21 cellular contexts compared by ENCODE assay signal in genomic region chr2:12202702-12203101, GRCh38.
DNase-seq lines count a peak whose midpoint lies in the region; ATAC-seq, FAIRE-seq and TF ChIP-seq lines count a peak whose summit lies in the region.
"Had no signal": no experiment of that assay in that cellular context is flagged by ENCODE, and none has a peak within 500 bp of the region (broad histone marks: within the 10 kb centered on the region; RNA-seq: fewer than 3 reads in every experiment).

No MANE protein-coding gene starts in this region.

- H2BK120ac ChIP-seq in mesendoderm (ENCODE audit: low read depth, low read length), result no peak overlapping the region

- no peaks in the 10 kb centered on the region for H3K9me3 Mint-ChIP-seq in HFFc6

- no CpG with 5 or more reads among the region's 5 CpGs for WGBS in mesendoderm (ENCODE audit: extremely low coverage, insufficient coverage, low lambda C conversion rate)
- 69 to 95% (median 82%) methylated on average over 5 of the region's 5 CpGs for WGBS in spleen, 5 donors

- H3K4me1 ChIP-seq in mesendoderm (ENCODE audit: control insufficient read depth, low read depth, low read length) (no peaks in the 10 kb centered on the region), spleen (peaks cover 0 to 31% (median 5%) of the 10 kb centered on the region in 6 donors), gastrocnemius medialis (no peaks in the 10 kb centered on the region)
- H3K4me1 ChIP-seq: right lobe of liver, suprapubic skin had no signal

- FAIRE-seq in urothelium cell line (lab: Jason Lieb, UNC), result no peak

- H2AK5ac ChIP-seq in mesendoderm (ENCODE audit: low read length), result no peak overlapping the region

- H2BK5ac ChIP-seq in mesendoderm (ENCODE audit: low read length), result no peak overlapping the region

- H3K9me3 ChIP-seq in spleen (peaks cover 0 to 22% (median 11%) of the 10 kb centered on the region in 8 donors), gastrocnemius medialis (no peaks in the 10 kb centered on the region)
- H3K9me3 ChIP-seq: right lobe of liver, suprapubic skin had no signal

- H3K27ac Mint-ChIP-seq in HFFc6, result peak overlapping the region; percentile 47; the same call in 1 of the 2 replicates

- DNase-seq in HFFc6 (peak; percentile 12), fibroblast of mammary gland (ENCODE audit: low read depth) (peak; percentile 58), mesendoderm (peak; percentile 17), urothelium cell line (ENCODE audit: low spot score) (peak; percentile 17), CD1c-positive myeloid dendritic cell (ENCODE audit: extremely low spot score) (no peak), spleen (no peak), gastrocnemius medialis (no peak)
- DNase-seq: activated CD4-positive, alpha-beta T cell treated with anti-CD3 and anti-CD28 coated beads for 4 hours; hippocampal formation; NCI-H1092 treated with DMSO at 0.1 percent for 48 hours; NCI-H2107; NCI-H526 treated with DMSO at 0.1 percent for 48 hours; OCI-M1; right lobe of liver; stimulated activated CD4-positive, alpha-beta T cell treated with anti-CD3 and anti-CD28 coated beads, Interleukin-4, amount 100 ng/mL, for 4 hours; stimulated activated CD8-positive, alpha-beta memory T cell treated with anti-CD3 and anti-CD28 coated beads, Interleukin-4, amount 100 ng/mL, for 48 hours had no signal

- in situ Hi-C loops in gastrocnemius medialis (cut with MboI; ENCODE audit: low sequenced_read_pairs in 4 of 4), result no loop called here

- no peak overlapping the region for H2BK15ac ChIP-seq in mesendoderm (replicated peaks; ENCODE audit: low read depth)

- peak overlapping the region; percentile 70; the same call in 1 of the 2 replicates for H3K4me3 Mint-ChIP-seq in HFFc6
- H3K4me3 Mint-ChIP-seq: dendritic cell treated with granulocyte-macrophage colony-stimulating factor and Interleukin-4, amounts not matched to agents 40 ng/mL and 50 ng/mL, for 4 days had no signal

- no peaks in the 10 kb centered on the region for H3K79me1 ChIP-seq in mesendoderm (ENCODE audit: low read length)

- intact Hi-C loops in spleen (cut with DNase I; ENCODE audit: low total_unique reads) (no loop called here), gastrocnemius medialis (cut with DNase I; ENCODE audit: low total_unique reads) (no loop called here)

- H3K4ac ChIP-seq in mesendoderm (ENCODE audit: low read depth, low read length), result no peak overlapping the region

- peaks cover 4% of the 10 kb centered on the region; the same call in 1 of the 2 replicates for H3K36me3 Mint-ChIP-seq in HFFc6 (ENCODE audit: low read depth)

- no peak overlapping the region for H3K23ac ChIP-seq in mesendoderm (ENCODE audit: low read length)

- peaks cover 2% of the 10 kb centered on the region; the same call in 1 of the 2 replicates for H3K27me3 Mint-ChIP-seq in HFFc6 (ENCODE audit: insufficient read depth)

- no peak for TF ChIP-seq POLR2A in spleen (IDR thresholded peaks at IDR 0.05)
- TF ChIP-seq POLR2A in gastrocnemius medialis (IDR thresholded peaks at IDR 0.05), result no peak

- peaks cover 24% of the 10 kb centered on the region for H3K4me1 Mint-ChIP-seq in HFFc6 (ENCODE audit: low read depth)

- no peak overlapping the region for H3K56ac ChIP-seq in mesendoderm (ENCODE audit: low read length)

- no peak overlapping the region for H4K8ac ChIP-seq in mesendoderm (ENCODE audit: low read depth, low read length)

- no peak for ATAC-seq in gastrocnemius medialis
- ATAC-seq: right lobe of liver had no signal

- TF ChIP-seq CTCF in HFFc6 (IDR thresholded peaks at IDR 0.05), result no peak; the same call in 1 of the 2 replicates
- peak; percentile 20 for TF ChIP-seq CTCF in fibroblast of mammary gland (conservative IDR thresholded peaks at IDR 0.05; ENCODE audit: control insufficient read depth, insufficient read depth, low read depth, low read length)
- no peak for TF ChIP-seq CTCF in spleen (IDR thresholded peaks at IDR 0.05 in 8 of 11, conservative IDR thresholded peaks at IDR 0.05 in 3 of 11)
- TF ChIP-seq CTCF in gastrocnemius medialis (IDR thresholded peaks at IDR 0.05 in 4 of 5, conservative IDR thresholded peaks at IDR 0.05 in 1 of 5), result no peak

- no peak overlapping the region for H3K4me2 ChIP-seq in mesendoderm (ENCODE audit: low read length)
- H3K4me2 ChIP-seq: KMS-11 had no signal

- H3K9ac ChIP-seq in mesendoderm (ENCODE audit: low read length), result no peak overlapping the region
- H3K9ac ChIP-seq: KMS-11 had no signal

- H3K79me2 ChIP-seq in mesendoderm (ENCODE audit: control insufficient read depth, insufficient read depth, low read length), result no peaks in the 10 kb centered on the region

- H3K27me3 ChIP-seq in mesendoderm (ENCODE audit: insufficient read depth, low read length, poor library complexity), result no peaks in the 10 kb centered on the region
- no peaks in the 10 kb centered on the region for H3K27me3 ChIP-seq in spleen (replicated peaks in 1 of 7)
- H3K27me3 ChIP-seq in gastrocnemius medialis, result no peaks in the 10 kb centered on the region
- H3K27me3 ChIP-seq: right lobe of liver, suprapubic skin had no signal

- no peaks in the 10 kb centered on the region for H3K36me3 ChIP-seq in mesendoderm (ENCODE audit: control insufficient read depth, insufficient read depth, low read length)
- no peaks in the 10 kb centered on the region for H3K36me3 ChIP-seq in spleen
- no peaks in the 10 kb centered on the region for H3K36me3 ChIP-seq in gastrocnemius medialis
- H3K36me3 ChIP-seq: right lobe of liver, suprapubic skin had no signal

- no peak overlapping the region for H3K18ac ChIP-seq in mesendoderm (ENCODE audit: low read length)

- H3K27ac ChIP-seq in mesendoderm (ENCODE audit: low read depth, low read length) (no peak overlapping the region), spleen (no peak overlapping the region), gastrocnemius medialis (no peak overlapping the region)
- H3K27ac ChIP-seq: C4-2B, epithelial cell of prostate, KMS-11, right lobe of liver, suprapubic skin had no signal

- H4K5ac ChIP-seq in mesendoderm (ENCODE audit: low read length), result no peak overlapping the region

- H3K4me3 ChIP-seq in fibroblast of mammary gland (ENCODE audit: control insufficient read depth, low read depth, low read length) (no peak overlapping the region), mesendoderm (ENCODE audit: low read length) (no peak overlapping the region), spleen (no peak overlapping the region), gastrocnemius medialis (no peak overlapping the region)
- H3K4me3 ChIP-seq: right lobe of liver, suprapubic skin had no signal

Comparison
In these comparisons a context has a peak if more than half of its experiments do, and no peak if none do; other contexts are left out.
1. DNase-seq: peak in HFFc6 (single experiment), fibroblast of mammary gland (single experiment), mesendoderm (single experiment) and urothelium cell line (single experiment); none in CD1c-positive myeloid dendritic cell (single experiment), spleen (single experiment) and gastrocnemius medialis (0 of 2).